ENCODE assay signal across 36 cellular contexts in genomic region chr22:42361523-42361922, GRCh38.
"Had no signal": no experiment of that assay in that cellular context is flagged by ENCODE, and none has a peak within 500 bp of the region (broad histone marks: within the 10 kb centered on the region; RNA-seq: fewer than 3 reads in every experiment).

No MANE protein-coding gene starts in this region.

- H3K4me3 Mint-ChIP-seq: activated CD4-positive, alpha-beta memory T cell treated with anti-CD3 and anti-CD28 coated beads, Interleukin-2, amount 10 ng/mL, durations not matched to agents 7 days and 5 days; activated CD4-positive, alpha-beta T cell treated with anti-CD3 and anti-CD28 coated beads for 36 hours; activated CD4-positive, alpha-beta T cell treated with anti-CD3 and anti-CD28 coated beads, Interleukin-2, amount 10 ng/mL, durations not matched to agents 7 days and 5 days; activated CD8-positive, alpha-beta T cell treated with anti-CD3 and anti-CD28 coated beads, Interleukin-2, amount 10 ng/mL, durations not matched to agents 7 days and 5 days; activated naive CD4-positive, alpha-beta T cell treated with anti-CD3 and anti-CD28 coated beads, Interleukin-2, amount 10 ng/mL, durations not matched to agents 7 days and 5 days; activated naive CD4-positive, alpha-beta T cell treated with anti-CD3 and anti-CD28 coated beads, Interleukin-2, amount 50 U/mL, for 24 hours; activated naive CD8-positive, alpha-beta T cell; activated naive CD8-positive, alpha-beta T cell treated with anti-CD3 and anti-CD28 coated beads, Interleukin-2, amount 10 ng/mL, durations not matched to agents 7 days and 5 days; activated naive CD8-positive, alpha-beta T cell treated with anti-CD3 and anti-CD28 coated beads, Interleukin-2, amount 50 U/mL, for 24 hours; activated T-cell treated with anti-CD3 and anti-CD28 coated beads, Interleukin-2, amount 50 U/mL, for 4 hours; activated T-cell treated with anti-CD3 and anti-CD28 coated beads, Interleukin-2, amount 50 U/mL, for 72 hours; activated T-helper 1 cell treated with anti-CD3 and anti-CD28 coated beads, Interleukin-12 subunit alpha, Interleukin-12 subunit beta, Interleukin-2, Interleukin-4 antibody, amounts not matched to agents 30 ng/mL and 10 ng/mL and 1 ng/mL, durations not matched to agents 14 hours and 24 hours and 36 hours; T-helper 1 cell treated with Interleukin-12 subunit alpha and Interleukin-12 subunit beta and Interleukin-4 antibody, amounts not matched to agents 30 μg/mL and 1 μg/mL, for 36 hours; T-helper 2 cell treated with Interferon-gamma antibody and Interleukin-4, amounts not matched to agents 5 μg/mL and 100 μg/mL, for 36 hours had no signal

- H3K36me3 Mint-ChIP-seq: activated naive CD4-positive, alpha-beta T cell treated with anti-CD3 and anti-CD28 coated beads, Interleukin-2, amount 10 ng/mL, durations not matched to agents 7 days and 5 days; activated naive CD4-positive, alpha-beta T cell treated with anti-CD3 and anti-CD28 coated beads, Interleukin-2, amount 50 U/mL, for 24 hours; activated naive CD8-positive, alpha-beta T cell; activated naive CD8-positive, alpha-beta T cell treated with anti-CD3 and anti-CD28 coated beads, Interleukin-2, amount 10 ng/mL, durations not matched to agents 7 days and 5 days had no signal

- H3K4me1 Mint-ChIP-seq: activated CD4-positive, alpha-beta memory T cell treated with anti-CD3 and anti-CD28 coated beads, Interleukin-2, amount 10 ng/mL, durations not matched to agents 7 days and 5 days; activated CD4-positive, alpha-beta T cell treated with anti-CD3 and anti-CD28 coated beads for 36 hours; activated CD4-positive, alpha-beta T cell treated with anti-CD3 and anti-CD28 coated beads, Interleukin-2, amount 10 ng/mL, durations not matched to agents 7 days and 5 days; activated naive CD4-positive, alpha-beta T cell treated with anti-CD3 and anti-CD28 coated beads, Interleukin-2, amount 10 ng/mL, durations not matched to agents 7 days and 5 days; activated naive CD4-positive, alpha-beta T cell treated with anti-CD3 and anti-CD28 coated beads, Interleukin-2, amount 50 U/mL, for 24 hours; activated naive CD8-positive, alpha-beta T cell treated with anti-CD3 and anti-CD28 coated beads, Interleukin-2, amount 50 U/mL, for 24 hours had no signal

- H3K9me3 Mint-ChIP-seq: activated CD4-positive, alpha-beta memory T cell treated with anti-CD3 and anti-CD28 coated beads, Interleukin-2, amount 10 ng/mL, durations not matched to agents 7 days and 5 days; activated CD4-positive, alpha-beta T cell treated with anti-CD3 and anti-CD28 coated beads, Interleukin-2, amount 10 ng/mL, durations not matched to agents 7 days and 5 days; activated naive CD4-positive, alpha-beta T cell treated with anti-CD3 and anti-CD28 coated beads, Interleukin-2, amount 10 ng/mL, durations not matched to agents 7 days and 5 days; activated naive CD4-positive, alpha-beta T cell treated with anti-CD3 and anti-CD28 coated beads, Interleukin-2, amount 50 U/mL, for 24 hours; activated naive CD8-positive, alpha-beta T cell treated with anti-CD3 and anti-CD28 coated beads, Interleukin-2, amount 10 ng/mL, durations not matched to agents 7 days and 5 days; activated naive CD8-positive, alpha-beta T cell treated with anti-CD3 and anti-CD28 coated beads, Interleukin-2, amount 50 U/mL, for 24 hours; activated T-cell treated with anti-CD3 and anti-CD28 coated beads, Interleukin-2, amount 50 U/mL, for 4 hours; activated T-cell treated with anti-CD3 and anti-CD28 coated beads, Interleukin-2, amount 50 U/mL, for 72 hours; activated T-helper 1 cell treated with anti-CD3 and anti-CD28 coated beads, Interleukin-12 subunit alpha, Interleukin-12 subunit beta, Interleukin-2, Interleukin-4 antibody, amounts not matched to agents 30 ng/mL and 10 ng/mL and 1 ng/mL, durations not matched to agents 14 hours and 24 hours and 36 hours; activated T-helper 2 cell treated with anti-CD3 and anti-CD28 coated beads, Interferon-gamma antibody, Interleukin-2, Interleukin-4, amounts not matched to agents 10 μg/mL and 5 μg/mL and 100 μg/mL, durations not matched to agents 14 hours and 24 hours and 36 hours; T-helper 1 cell treated with Interleukin-12 subunit alpha and Interleukin-12 subunit beta and Interleukin-4 antibody, amounts not matched to agents 30 μg/mL and 1 μg/mL, for 36 hours; T-helper 2 cell treated with Interferon-gamma antibody and Interleukin-4, amounts not matched to agents 5 μg/mL and 100 μg/mL, for 36 hours had no signal

- H3K27ac ChIP-seq: ascending aorta, brain microvascular endothelial cell, breast epithelium, VCaP had no signal

- H3K27ac Mint-ChIP-seq: activated CD4-positive, alpha-beta memory T cell treated with anti-CD3 and anti-CD28 coated beads, Interleukin-2, amount 10 ng/mL, durations not matched to agents 7 days and 5 days; activated CD4-positive, alpha-beta T cell treated with anti-CD3 and anti-CD28 coated beads for 36 hours; activated CD4-positive, alpha-beta T cell treated with anti-CD3 and anti-CD28 coated beads, Interleukin-2, amount 10 ng/mL, durations not matched to agents 7 days and 5 days; activated CD8-positive, alpha-beta T cell treated with anti-CD3 and anti-CD28 coated beads, Interleukin-2, amount 10 ng/mL, durations not matched to agents 7 days and 5 days; activated naive CD4-positive, alpha-beta T cell treated with anti-CD3 and anti-CD28 coated beads, Interleukin-2, amount 10 ng/mL, durations not matched to agents 7 days and 5 days; activated naive CD4-positive, alpha-beta T cell treated with anti-CD3 and anti-CD28 coated beads, Interleukin-2, amount 50 U/mL, for 24 hours; activated naive CD8-positive, alpha-beta T cell; activated naive CD8-positive, alpha-beta T cell treated with anti-CD3 and anti-CD28 coated beads, Interleukin-2, amount 10 ng/mL, durations not matched to agents 7 days and 5 days; activated naive CD8-positive, alpha-beta T cell treated with anti-CD3 and anti-CD28 coated beads, Interleukin-2, amount 50 U/mL, for 24 hours; activated T-cell treated with anti-CD3 and anti-CD28 coated beads, Interleukin-2, amount 50 U/mL, for 72 hours; activated T-helper 1 cell treated with anti-CD3 and anti-CD28 coated beads, Interleukin-12 subunit alpha, Interleukin-12 subunit beta, Interleukin-2, Interleukin-4 antibody, amounts not matched to agents 30 ng/mL and 10 ng/mL and 1 ng/mL, durations not matched to agents 14 hours and 24 hours and 36 hours; activated T-helper 2 cell treated with anti-CD3 and anti-CD28 coated beads, Interferon-gamma antibody, Interleukin-2, Interleukin-4, amounts not matched to agents 10 μg/mL and 5 μg/mL and 100 μg/mL, durations not matched to agents 14 hours and 24 hours and 36 hours; T-helper 1 cell treated with Interleukin-12 subunit alpha and Interleukin-12 subunit beta and Interleukin-4 antibody, amounts not matched to agents 30 μg/mL and 1 μg/mL, for 36 hours; T-helper 2 cell treated with Interferon-gamma antibody and Interleukin-4, amounts not matched to agents 5 μg/mL and 100 μg/mL, for 36 hours had no signal

- ATAC-seq: activated CD4-positive, alpha-beta T cell treated with anti-CD3 and anti-CD28 coated beads for 36 hours; activated CD4-positive, CD25-positive, alpha-beta regulatory T cell treated with anti-CD3 and anti-CD28 coated beads, Interleukin-2, amount 50 U/mL, for 24 hours; activated CD8-positive, alpha-beta T cell treated with anti-CD3 and anti-CD28 coated beads, Interleukin-2, amount 10 ng/mL, durations not matched to agents 7 days and 5 days; activated naive CD8-positive, alpha-beta T cell treated with anti-CD3 and anti-CD28 coated beads, Interleukin-2, amount 50 U/mL, for 24 hours; activated T-cell treated with anti-CD3 and anti-CD28 coated beads, Interleukin-2, amount 50 U/mL, for 4 hours; activated T-cell treated with anti-CD3 and anti-CD28 coated beads, Interleukin-2, amount 50 U/mL, for 72 hours had no signal

- H3K4me3 ChIP-seq: ascending aorta, breast epithelium had no signal

- H3K27me3 ChIP-seq: ascending aorta, breast epithelium had no signal

- H3K36me3 ChIP-seq: ascending aorta, brain microvascular endothelial cell, breast epithelium had no signal

- DNase-seq: activated CD4-positive, alpha-beta memory T cell treated with anti-CD3 and anti-CD28 coated beads, Interleukin-2, amount 10 ng/mL, durations not matched to agents 7 days and 5 days; activated CD4-positive, alpha-beta T cell treated with anti-CD3 and anti-CD28 coated beads for 1 hour; activated CD4-positive, alpha-beta T cell treated with anti-CD3 and anti-CD28 coated beads for 36 hours; activated CD4-positive, alpha-beta T cell treated with anti-CD3 and anti-CD28 coated beads for 48 hours; activated CD4-positive, alpha-beta T cell treated with anti-CD3 and anti-CD28 coated beads, Interleukin-2, amount 10 ng/mL, durations not matched to agents 7 days and 5 days; activated CD4-positive, alpha-beta T cell treated with anti-CD3 and anti-CD28 coated beads, Interleukin-2, amount 50 U/mL, for 48 hours; activated CD4-positive, CD25-positive, alpha-beta regulatory T cell; activated CD8-positive, alpha-beta memory T cell treated with anti-CD3 and anti-CD28 coated beads, Interleukin-2, amount 50 U/mL, for 4 hours; activated CD8-positive, alpha-beta T cell treated with anti-CD3 and anti-CD28 coated beads, Interleukin-2, amount 10 ng/mL, durations not matched to agents 7 days and 5 days; activated effector memory CD4-positive, alpha-beta T cell treated with Interleukin-2 at 50 U/mL for 16 hours; activated gamma-delta T cell; activated naive CD4-positive, alpha-beta T cell treated with anti-CD3 and anti-CD28 coated beads, Interleukin-2, amount 10 ng/mL, durations not matched to agents 7 days and 5 days; activated naive CD4-positive, alpha-beta T cell treated with Interleukin-2 at 50 U/mL for 16 hours; activated naive CD8-positive, alpha-beta T cell treated with anti-CD3 and anti-CD28 coated beads, Interleukin-2, amount 10 ng/mL, durations not matched to agents 7 days and 5 days; activated naive CD8-positive, alpha-beta T cell treated with anti-CD3 and anti-CD28 coated beads, Interleukin-2, amount 50 U/mL, for 24 hours; activated T-cell treated with anti-CD3 and anti-CD28 coated beads for 4 hours; activated T-cell treated with anti-CD3 and anti-CD28 coated beads, Interleukin-2, amount 50 U/mL, for 1 hour; activated T-cell treated with anti-CD3 and anti-CD28 coated beads, Interleukin-2, amount 50 U/mL, for 4 hours; activated T-cell treated with anti-CD3 and anti-CD28 coated beads, Interleukin-2, amount 50 U/mL, for 72 hours; amygdala; anterior cingulate cortex; brain microvascular endothelial cell; central memory CD4-positive, alpha-beta T cell; T-helper 1 cell; T-helper 2 cell; T-helper 9 cell had no signal

- H3K9me3 ChIP-seq: ascending aorta, breast epithelium had no signal
